13 cellular contexts compared by ENCODE assay signal in genomic region chr1:201937624-201938212, GRCh38. TPM values are rescaled to one million over a fixed set of nuclear protein-coding genes. Genes with fewer than 3 reads are reported as not detected.
A peak's percentile ranks its signal among the peaks of the same experiment; 100 is the strongest.
DNase-seq lines count a peak whose midpoint lies in the region; ATAC-seq, FAIRE-seq and TF ChIP-seq lines count a peak whose summit lies in the region.
"Had no signal": no experiment of that assay in that cellular context is flagged by ENCODE, and none has a peak within 500 bp of the region (broad histone marks: within the 10 kb centered on the region; RNA-seq: fewer than 3 reads in every experiment).

No MANE protein-coding gene starts in this region.

- DNase-seq in HFFc6 (peak; percentile 78), astrocyte of the hippocampus (ENCODE audit: low read depth, low spot score) (peak; percentile 54), hepatic stellate cell (ENCODE audit: low spot score) (peak; percentile 67), stromal cell of bone marrow (ENCODE audit: low read depth) (peak; percentile 56), NCI-H1436 (lab: John Stamatoyannopoulos, UW) (no peak), GM19239 (ENCODE audit: insufficient read length, low spot score) (no peak)
- no peak for DNase-seq in stimulated activated CD4-positive, alpha-beta T cell treated with anti-CD3 and anti-CD28 coated beads, Interleukin-4, amount 100 ng/mL, for 24 hours
- DNase-seq: left colon, NCI-H510A had no signal

- peak overlapping the region; percentile 30 for H3K4me3 Mint-ChIP-seq in HFFc6
- H3K4me3 Mint-ChIP-seq: stimulated activated naive CD8-positive, alpha-beta T cell treated with anti-CD3 and anti-CD28 coated beads, Interleukin-15, Interleukin-2, amounts not matched to agents 100 ng/mL and 50 ng/mL, for 24 hours had no signal

- ATAC-seq in GM21825 (IDR thresholded peaks at IDR 0.05; ENCODE audit: unreplicated experiment), result no peak
- ATAC-seq: left colon had no signal

- no peaks in the 10 kb centered on the region; the same call in 1 of the 2 replicates for H3K27me3 Mint-ChIP-seq in HFFc6 (ENCODE audit: insufficient read depth)

- H3K4me1 Mint-ChIP-seq in HFFc6 (ENCODE audit: low read depth), result peaks cover 44% of the 10 kb centered on the region

- peak overlapping the region; percentile 91 for H3K27ac Mint-ChIP-seq in HFFc6
- H3K27ac Mint-ChIP-seq: stimulated activated naive CD8-positive, alpha-beta T cell treated with anti-CD3 and anti-CD28 coated beads, Interleukin-15, Interleukin-2, amounts not matched to agents 100 ng/mL and 50 ng/mL, for 24 hours had no signal

- no peak for TF ChIP-seq CTCF in HFFc6 (IDR thresholded peaks at IDR 0.05)

- H3K36me3 Mint-ChIP-seq in HFFc6 (ENCODE audit: low read depth), result peaks cover 15% of the 10 kb centered on the region

- FAIRE-seq in GM19239 (lab: Jason Lieb, UNC), result no peak
- FAIRE-seq: G401.6, TTC549 had no signal

- peaks cover 5% of the 10 kb centered on the region for H3K9me3 Mint-ChIP-seq in HFFc6
- H3K9me3 Mint-ChIP-seq: stimulated activated naive CD8-positive, alpha-beta T cell treated with anti-CD3 and anti-CD28 coated beads, Interleukin-15, Interleukin-2, amounts not matched to agents 100 ng/mL and 50 ng/mL, for 24 hours had no signal

RNA-seq across cellular contexts. Expression of gene LMOD1, which starts 8.6 kb away (rescaled TPM):
- 10 to 100 TPM; 19.0 to 37.4 (median 36.5) TPM for total RNA-seq in HFFc6 (2021; fragmentation: NEBNext Ultra II Directional; extraction: Animal tissue kit (Norgen Biotek cat#: 25700))

RNA-seq across cellular contexts. Expression of gene TIMM17A, which starts 17.6 kb away (rescaled TPM):
- 100 to 1,000 TPM; 114 to 128 (median 122) TPM for total RNA-seq in HFFc6 (2021; fragmentation: NEBNext Ultra II Directional; extraction: Animal tissue kit (Norgen Biotek cat#: 25700))

RNA-seq across cellular contexts. Expression of gene RNPEP, which starts 44.7 kb away (rescaled TPM):
- total RNA-seq in HFFc6 (2021; fragmentation: NEBNext Ultra II Directional; extraction: Animal tissue kit (Norgen Biotek cat#: 25700)), result 10 to 100 TPM; 66.6 to 82.5 (median 76.4) TPM

RNA-seq across cellular contexts. Expression of gene SHISA4, which starts 49.0 kb away (rescaled TPM):
- total RNA-seq in HFFc6 (2021; fragmentation: NEBNext Ultra II Directional; extraction: Animal tissue kit (Norgen Biotek cat#: 25700)), result 10 to 100 TPM; 29.8 to 49.6 (median 39.9) TPM

Comparison
In these comparisons a context has a peak if more than half of its experiments do, and no peak if none do; other contexts are left out.
1. DNase-seq: peak in HFFc6 (single experiment), astrocyte of the hippocampus (single experiment), hepatic stellate cell (single experiment) and stromal cell of bone marrow (single experiment); none in NCI-H1436 (single experiment), GM19239 (single experiment) and stimulated activated CD4-positive, alpha-beta T cell treated with anti-CD3 and anti-CD28 coated beads, Interleukin-4, amount 100 ng/mL, for 24 hours (single experiment).